18 cellular contexts compared by ENCODE assay signal in the genomic region with DNA sequence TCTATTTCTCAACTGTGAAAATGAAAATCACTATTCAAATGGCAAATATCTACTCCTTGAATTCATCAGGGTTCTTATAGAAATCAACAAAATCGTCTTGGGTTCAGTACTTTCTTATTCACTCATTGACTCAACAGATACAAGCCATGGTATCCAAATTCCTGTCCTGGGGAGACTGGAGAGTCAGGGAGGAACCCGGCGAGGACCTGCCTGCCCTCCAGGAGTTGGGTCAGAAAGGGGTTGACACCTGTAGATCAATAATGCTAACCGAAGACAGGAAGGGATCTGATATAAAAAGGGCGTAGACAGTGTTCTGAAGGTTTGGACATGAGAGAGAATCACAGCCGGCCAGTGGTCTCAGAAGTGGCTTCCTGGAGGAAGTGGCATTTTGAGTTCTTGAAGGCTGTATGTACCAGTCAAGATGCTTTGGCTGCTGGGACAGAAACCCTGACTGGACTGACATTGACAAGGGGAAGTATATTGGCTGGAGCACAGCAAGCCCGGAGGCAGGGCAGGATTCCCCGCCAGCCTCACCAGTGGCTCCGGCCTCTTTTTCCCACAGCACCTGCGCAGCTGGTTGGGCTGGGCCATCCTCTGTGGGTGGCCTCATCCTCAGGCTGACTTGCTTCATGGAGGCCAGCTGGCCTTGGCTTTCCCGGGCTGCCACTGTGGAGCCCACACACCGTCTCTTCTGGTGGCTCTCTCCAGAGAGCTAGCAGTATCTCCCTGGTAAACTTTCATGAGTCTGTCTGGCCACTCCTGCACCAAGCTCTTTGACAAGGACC. TPM values are rescaled to one million over a fixed set of nuclear protein-coding genes. Genes with fewer than 3 reads are reported as not detected.
DNase-seq lines count a peak whose midpoint lies in the region; FAIRE-seq lines count a peak whose summit lies in the region.
"Had no signal": no experiment of that assay in that cellular context is flagged by ENCODE, and none has a peak within 500 bp of the region (broad histone marks: within the 10 kb centered on the region; RNA-seq: fewer than 3 reads in every experiment).

No MANE protein-coding gene starts in this region.

- peaks cover 29 to 37% of the 10 kb centered on the region in 2 experiments for H3K36me3 ChIP-seq in mesenchymal stem cell (ENCODE audit: control insufficient read depth in 1 of 2, insufficient read depth in 2 of 2, low read depth in 1 of 2, low read length in 2 of 2)
- peaks cover 28% of the 10 kb centered on the region for H3K36me3 ChIP-seq in skeletal muscle satellite cell (ENCODE audit: insufficient read depth, low read length)

- no peaks in the 10 kb centered on the region for H3K36me3 Mint-ChIP-seq in activated CD4-positive, alpha-beta memory T cell treated with anti-CD3 and anti-CD28 coated beads for 36 hours

- no peak overlapping the region for H4K91ac ChIP-seq in mesenchymal stem cell (ENCODE audit: low read length)

- no peak overlapping the region for H2BK12ac ChIP-seq in mesenchymal stem cell (ENCODE audit: low read length in 2 of 2)

- peaks cover 7% of the 10 kb centered on the region for H3K9me3 Mint-ChIP-seq in activated CD4-positive, alpha-beta memory T cell treated with anti-CD3 and anti-CD28 coated beads for 36 hours
- H3K9me3 Mint-ChIP-seq: activated T-helper 17 cell treated with anti-CD3 and anti-CD28 coated beads, Interleukin-2, amount 50 U/mL, for 72 hours had no signal

- peak overlapping the region; percentile 95 for H3K9ac ChIP-seq in mesenchymal stem cell (ENCODE audit: low read length)
- H3K9ac ChIP-seq in skeletal muscle satellite cell (ENCODE audit: low read depth, low read length): no peak overlapping the region
- H3K9ac ChIP-seq: KMS-11 had no signal

- no peak overlapping the region for H3K18ac ChIP-seq in mesenchymal stem cell (ENCODE audit: low read depth in 1 of 2, low read length in 2 of 2)

- no peak overlapping the region for H3K4ac ChIP-seq in mesenchymal stem cell (ENCODE audit: low read depth in 1 of 2, low read length in 2 of 2)

- no peak overlapping the region for H3K23ac ChIP-seq in mesenchymal stem cell (ENCODE audit: low read length in 2 of 2)

- POLR2A ChIA-PET in activated CD4-positive, alpha-beta memory T cell treated with anti-CD3 and anti-CD28 coated beads for 36 hours (lab: Charles Lee): no interaction called here

- no peak overlapping the region for H4K8ac ChIP-seq in mesenchymal stem cell (ENCODE audit: low read length)

- H3K9me3 ChIP-seq in mesenchymal stem cell (ENCODE audit: control insufficient read depth, low read length): peaks cover 14% of the 10 kb centered on the region
- no peaks in the 10 kb centered on the region for H3K9me3 ChIP-seq in skeletal muscle satellite cell (replicated peaks; ENCODE audit: low read length)

- peak overlapping the region; percentile 56 for H3K27ac ChIP-seq in mesenchymal stem cell (ENCODE audit: low read length, poor library complexity, severe bottlenecking)
- H3K27ac ChIP-seq: KMS-11 had no signal

- CTCF ChIA-PET in activated CD4-positive, alpha-beta memory T cell treated with anti-CD3 and anti-CD28 coated beads for 36 hours (lab: Charles Lee): no interaction called here

- H3K27ac Mint-ChIP-seq in activated CD4-positive, alpha-beta memory T cell treated with anti-CD3 and anti-CD28 coated beads for 36 hours: no peak overlapping the region
- H3K27ac Mint-ChIP-seq: activated T-helper 17 cell treated with anti-CD3 and anti-CD28 coated beads, Interleukin-2, amount 50 U/mL, for 72 hours had no signal

- H2BK15ac ChIP-seq in mesenchymal stem cell (ENCODE audit: low read depth, poor library complexity, severe bottlenecking): no peak overlapping the region

- DNase-seq in ELF-1 (ENCODE audit: low read depth, low spot score) (peak; percentile 82), RCC 7860 (ENCODE audit: low spot score) (peak; percentile 9), mesenchymal stem cell (no peak), NCI-H510A (lab: John Stamatoyannopoulos, UW) (no peak), NCI-H1417 (lab: John Stamatoyannopoulos, UW) (no peak), activated gamma-delta T cell treated with Interleukin-2 at 50 U/mL for 16 hours (no peak)
- DNase-seq in activated CD4-positive, alpha-beta memory T cell treated with anti-CD3 and anti-CD28 coated beads for 36 hours: no peak
- DNase-seq: activated CD8-positive, alpha-beta memory T cell treated with anti-CD3 and anti-CD28 coated beads for 24 hours; midbrain; NCI-H1092 treated with DMSO at 0.1 percent for 48 hours; NCI-H2107; NCI-H526 had no signal

- H3K4me3 ChIP-seq in mesenchymal stem cell (ENCODE audit: insufficient read depth in 1 of 2, low read depth in 1 of 2, low read length in 2 of 2) (no peak overlapping the region), skeletal muscle satellite cell (ENCODE audit: low read length) (no peak overlapping the region)

- H2BK120ac ChIP-seq in mesenchymal stem cell (ENCODE audit: low read depth, low read length): no peak overlapping the region

- peaks cover 23% of the 10 kb centered on the region for H3K27me3 Mint-ChIP-seq in activated CD4-positive, alpha-beta memory T cell treated with anti-CD3 and anti-CD28 coated beads for 36 hours

- no peak for FAIRE-seq in RCC 7860 (lab: Jason Lieb, UNC)
- FAIRE-seq: D721Med had no signal

- intact Hi-C loops in activated CD4-positive, alpha-beta memory T cell treated with anti-CD3 and anti-CD28 coated beads for 36 hours (cut with micrococcal nuclease): no loop called here

- no peak overlapping the region for H3K14ac ChIP-seq in mesenchymal stem cell (ENCODE audit: low read length in 2 of 2)

- H3K27me3 ChIP-seq in mesenchymal stem cell (ENCODE audit: control insufficient read depth in 1 of 2, insufficient read depth in 1 of 2, low read length in 2 of 2) (no peaks in the 10 kb centered on the region), skeletal muscle satellite cell (ENCODE audit: control insufficient read depth, insufficient read depth, low read length) (no peaks in the 10 kb centered on the region)

- H2AFZ ChIP-seq in mesenchymal stem cell (ENCODE audit: low read depth, low read length): no peak overlapping the region

- 87% methylated on average over 12 of the region's 12 CpGs for WGBS in mesenchymal stem cell

- peaks cover 15% of the 10 kb centered on the region for H3K4me1 Mint-ChIP-seq in activated CD4-positive, alpha-beta memory T cell treated with anti-CD3 and anti-CD28 coated beads for 36 hours (ENCODE audit: low read depth)
- H3K4me1 Mint-ChIP-seq: activated T-helper 17 cell treated with anti-CD3 and anti-CD28 coated beads, Interleukin-2, amount 50 U/mL, for 72 hours had no signal

- peak overlapping the region; percentile 88 for H2AK5ac ChIP-seq in mesenchymal stem cell (ENCODE audit: low read length, severe bottlenecking)

- no peak overlapping the region for H3K4me3 Mint-ChIP-seq in activated CD4-positive, alpha-beta memory T cell treated with anti-CD3 and anti-CD28 coated beads for 36 hours
- H3K4me3 Mint-ChIP-seq: activated T-helper 17 cell treated with anti-CD3 and anti-CD28 coated beads, Interleukin-2, amount 50 U/mL, for 72 hours had no signal

- H3K4me2 ChIP-seq in mesenchymal stem cell (ENCODE audit: low read length, poor library complexity, severe bottlenecking): no peak overlapping the region
- H3K4me2 ChIP-seq in skeletal muscle satellite cell (ENCODE audit: low read length): peak overlapping the region; percentile 55
- H3K4me2 ChIP-seq: KMS-11 had no signal

- peak overlapping the region; percentile 15 for H2BK5ac ChIP-seq in mesenchymal stem cell (ENCODE audit: low read depth, low read length, poor library complexity, severe bottlenecking)

- peaks cover 32% of the 10 kb centered on the region for H3K4me1 ChIP-seq in mesenchymal stem cell (ENCODE audit: control insufficient read depth, insufficient read depth, low read depth, low read length)
- peaks cover 49% of the 10 kb centered on the region for H3K4me1 ChIP-seq in skeletal muscle satellite cell (ENCODE audit: control insufficient read depth, insufficient read depth, low read length)

- H3K79me1 ChIP-seq in mesenchymal stem cell (replicated peaks; ENCODE audit: low read length, poor library complexity, severe bottlenecking): peaks cover 43% of the 10 kb centered on the region

RNA-seq across cellular contexts. Expression of gene LRRFIP1, which starts 3.0 kb away (rescaled TPM):
- 111 TPM for polyA plus RNA-seq in mesenchymal stem cell (2013, experiment 1 of 2)
- polyA plus RNA-seq in mesenchymal stem cell (2013, experiment 2 of 2): 106 TPM
- total RNA-seq in skeletal muscle satellite cell (2012; rRNA removed): 41.6 and 46.3 TPM in 2 replicates
- 100 to 1,000 TPM; 238 to 240 TPM for total RNA-seq in activated CD4-positive, alpha-beta memory T cell treated with anti-CD3 and anti-CD28 coated beads for 36 hours

RNA-seq across cellular contexts. Expression of gene RAB17, which starts 39.9 kb away (rescaled TPM):
- polyA plus RNA-seq in mesenchymal stem cell (2013, experiment 1 of 2): 0.11 TPM
- polyA plus RNA-seq in mesenchymal stem cell (2013, experiment 2 of 2): 0.11 TPM
- 0.22 and 0.25 TPM in 2 replicates for total RNA-seq in skeletal muscle satellite cell (2012; rRNA removed)
- total RNA-seq in activated CD4-positive, alpha-beta memory T cell treated with anti-CD3 and anti-CD28 coated beads for 36 hours: not detected
- total RNA-seq: G401; T-helper 2 cell treated with Interferon-gamma antibody and Interleukin-4, amounts not matched to agents 100 ng/mL and 5 ng/mL, for 36 hours had no signal

Comparison
In these comparisons a context has a peak if more than half of its experiments do, and no peak if none do; other contexts are left out.
1. DNase-seq: peak in ELF-1 (single experiment) and RCC 7860 (single experiment); none in mesenchymal stem cell (single experiment), NCI-H510A (single experiment), NCI-H1417 (0 of 3), activated gamma-delta T cell treated with Interleukin-2 at 50 U/mL for 16 hours (single experiment) and activated CD4-positive, alpha-beta memory T cell treated with anti-CD3 and anti-CD28 coated beads for 36 hours (single experiment).